16 cellular contexts compared by ENCODE assay signal in the genomic region with DNA sequence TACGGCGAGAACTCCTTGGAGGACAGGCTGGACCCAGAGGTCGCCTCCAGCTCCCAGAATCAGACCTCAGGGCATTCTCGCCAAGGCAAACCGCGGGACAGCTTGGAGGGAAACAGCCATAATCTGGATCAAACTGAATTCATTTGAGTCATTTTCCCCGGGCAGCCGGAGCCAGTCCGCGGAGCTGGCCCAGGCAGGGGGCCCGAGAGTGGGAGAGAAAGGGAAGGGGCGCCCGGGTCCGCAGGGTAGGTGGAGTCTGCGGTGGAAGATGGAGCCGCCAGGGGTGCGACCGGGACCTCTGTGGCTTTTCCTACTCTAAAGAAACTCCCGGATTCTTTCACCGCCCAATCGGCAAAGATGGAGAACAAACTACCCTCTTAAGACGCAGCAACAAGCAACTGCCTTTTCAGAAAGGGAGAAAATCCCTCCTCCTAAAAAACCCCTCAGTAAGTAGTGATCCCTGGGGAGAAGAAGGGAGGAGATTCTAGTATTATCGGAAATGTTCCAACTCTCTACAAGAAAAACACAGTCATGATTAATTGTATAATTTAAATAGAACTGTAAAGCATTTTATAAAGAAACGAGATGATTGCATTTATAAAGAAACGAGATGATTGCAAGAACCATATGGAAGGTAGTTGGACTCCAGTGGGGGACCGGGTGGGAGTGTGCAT. TPM values are rescaled to one million over a fixed set of nuclear protein-coding genes. Genes with fewer than 3 reads are reported as not detected.
DNase-seq lines count a peak whose midpoint lies in the region; ATAC-seq and TF ChIP-seq lines count a peak whose summit lies in the region.
"Had no signal": no experiment of that assay in that cellular context is flagged by ENCODE, and none has a peak within 500 bp of the region (broad histone marks: within the 10 kb centered on the region; RNA-seq: fewer than 3 reads in every experiment).

No MANE protein-coding gene starts in this region.

- H3K4me1 ChIP-seq in RWPE2 (ENCODE audit: insufficient read depth, poor library complexity, severe bottlenecking) (no peaks in the 10 kb centered on the region), stomach smooth muscle (ENCODE audit: control insufficient read depth, insufficient read depth, low read length) (peaks cover 36% of the 10 kb centered on the region)
- H3K4me1 ChIP-seq in effector memory CD4-positive, alpha-beta T cell (ENCODE audit: control insufficient read depth, insufficient read depth, low read length, poor library complexity, severe bottlenecking) = peaks cover 24% of the 10 kb centered on the region
- H3K4me1 ChIP-seq: uterus had no signal

- no peak for TF ChIP-seq CTCF in RWPE2 (IDR thresholded peaks at IDR 0.05; ENCODE audit: poor library complexity, severe bottlenecking)

- H3K36me3 Mint-ChIP-seq in activated naive CD4-positive, alpha-beta T cell treated with anti-CD3 and anti-CD28 coated beads, Interleukin-2, amount 50 U/mL, for 24 hours = peaks cover 4% of the 10 kb centered on the region

- no peaks in the 10 kb centered on the region for H3K9me3 ChIP-seq in RWPE2 (ENCODE audit: severe bottlenecking)
- no peaks in the 10 kb centered on the region for H3K9me3 ChIP-seq in stomach smooth muscle (ENCODE audit: control insufficient read depth in 2 of 2, low read length in 2 of 2)
- peaks cover 18% of the 10 kb centered on the region for H3K9me3 ChIP-seq in effector memory CD4-positive, alpha-beta T cell (ENCODE audit: control insufficient read depth, low read length)
- H3K9me3 ChIP-seq: uterus had no signal

- ATAC-seq in RWPE2 (ENCODE audit: low read depth) = no peak
- ATAC-seq: activated CD4-positive, alpha-beta T cell treated with anti-CD3 and anti-CD28 coated beads for 36 hours; PC-3 had no signal

- H3K36me3 ChIP-seq in RWPE2 (ENCODE audit: low read depth) (no peaks in the 10 kb centered on the region), stomach smooth muscle (ENCODE audit: control insufficient read depth in 2 of 2, insufficient read depth in 2 of 2, low read length in 2 of 2) (no peaks in the 10 kb centered on the region)
- no peaks in the 10 kb centered on the region for H3K36me3 ChIP-seq in effector memory CD4-positive, alpha-beta T cell (ENCODE audit: control insufficient read depth, insufficient read depth, low read length)
- H3K36me3 ChIP-seq: uterus had no signal

- peaks cover 29% of the 10 kb centered on the region for H3K4me1 Mint-ChIP-seq in activated naive CD4-positive, alpha-beta T cell treated with anti-CD3 and anti-CD28 coated beads, Interleukin-2, amount 50 U/mL, for 24 hours

- H3K4me3 Mint-ChIP-seq in activated naive CD4-positive, alpha-beta T cell treated with anti-CD3 and anti-CD28 coated beads, Interleukin-2, amount 50 U/mL, for 24 hours = peak overlapping the region; percentile 59

- DNase-seq in activated naive CD4-positive, alpha-beta T cell treated with Interleukin-2 at 50 U/mL for 16 hours = no peak
- peak; percentile 38 for DNase-seq in RWPE2 (ENCODE audit: low spot score)
- DNase-seq in islet precursor cell = peak; percentile 52
- no peak for DNase-seq in effector memory CD4-positive, alpha-beta T cell
- no peak for DNase-seq in A172 (ENCODE audit: low spot score)
- DNase-seq in NCI-H69 (lab: John Stamatoyannopoulos, UW) = no peak
- DNase-seq: activated CD4-positive, alpha-beta T cell treated with anti-CD3 and anti-CD28 coated beads for 36 hours; activated effector memory CD4-positive, alpha-beta T cell treated with anti-CD3 and anti-CD28 coated beads, Interleukin-2, amount 50 U/mL, for 16 hours; caudate nucleus; head of caudate nucleus; NCI-H226; PC-3; uterus had no signal

- no peak overlapping the region for H3K27ac Mint-ChIP-seq in activated naive CD4-positive, alpha-beta T cell treated with anti-CD3 and anti-CD28 coated beads, Interleukin-2, amount 50 U/mL, for 24 hours
- H3K27ac Mint-ChIP-seq: activated CD4-positive, alpha-beta T cell treated with anti-CD3 and anti-CD28 coated beads for 36 hours had no signal

- peaks cover 14% of the 10 kb centered on the region for H3K9me3 Mint-ChIP-seq in activated naive CD4-positive, alpha-beta T cell treated with anti-CD3 and anti-CD28 coated beads, Interleukin-2, amount 50 U/mL, for 24 hours

- peaks cover 64% of the 10 kb centered on the region for H3K27me3 Mint-ChIP-seq in activated naive CD4-positive, alpha-beta T cell treated with anti-CD3 and anti-CD28 coated beads, Interleukin-2, amount 50 U/mL, for 24 hours

- H3K27ac ChIP-seq in RWPE2 (ENCODE audit: poor library complexity, severe bottlenecking) (no peak overlapping the region), stomach smooth muscle (ENCODE audit: low read length) (peak overlapping the region; percentile 87)
- no peak overlapping the region for H3K27ac ChIP-seq in effector memory CD4-positive, alpha-beta T cell (ENCODE audit: insufficient read depth, low read length, poor library complexity, severe bottlenecking)
- H3K27ac ChIP-seq: uterus had no signal

- H3K9ac ChIP-seq in stomach smooth muscle (ENCODE audit: low read length in 2 of 2) = peak overlapping the region; percentile 62 to 84

- H3K4me3 ChIP-seq in RWPE2 (ENCODE audit: severe bottlenecking) (no peak overlapping the region), stomach smooth muscle (ENCODE audit: low read length in 2 of 2) (peak overlapping the region; percentile 75 to 83)
- no peak overlapping the region for H3K4me3 ChIP-seq in effector memory CD4-positive, alpha-beta T cell (ENCODE audit: insufficient read depth, low read depth, low read length, poor library complexity, severe bottlenecking)
- H3K4me3 ChIP-seq: uterus had no signal

- H3K27me3 ChIP-seq in RWPE2 (ENCODE audit: insufficient read depth, poor library complexity, severe bottlenecking) (peaks cover 100% of the 10 kb centered on the region), stomach smooth muscle (ENCODE audit: control insufficient read depth in 1 of 2, insufficient read depth in 2 of 2, low read length in 2 of 2) (peaks cover 0 to 12% of the 10 kb centered on the region in 2 donors)
- peaks cover 99% of the 10 kb centered on the region for H3K27me3 ChIP-seq in effector memory CD4-positive, alpha-beta T cell (replicated peaks; ENCODE audit: control insufficient read depth, insufficient read depth, low read length, poor library complexity, severe bottlenecking)

RNA-seq across cellular contexts. Expression of a gene that starts 5.1 kb away (rescaled TPM):
- 0.03 and 0.55 TPM in 2 replicates for total RNA-seq in A172 (2014; rRNA removed; shearing (Covaris generic))
- total RNA-seq: activated CD4-positive, alpha-beta T cell treated with anti-CD3 and anti-CD28 coated beads for 36 hours; liver had no signal

RNA-seq across cellular contexts. Expression of a gene that starts 55.0 kb away (rescaled TPM):
- 26.5 and 34.8 TPM in 2 replicates for total RNA-seq in A172 (2014; rRNA removed; shearing (Covaris generic))

Comparison
In these comparisons a context has a peak if more than half of its experiments do, and no peak if none do; other contexts are left out.
1. DNase-seq: peak in RWPE2 (single experiment) and islet precursor cell (single experiment); none in activated naive CD4-positive, alpha-beta T cell treated with Interleukin-2 at 50 U/mL for 16 hours (single experiment), effector memory CD4-positive, alpha-beta T cell (0 of 3), A172 (single experiment) and NCI-H69 (single experiment).
2. H3K4me3 ChIP-seq: peak in stomach smooth muscle (2 of 2); none in RWPE2 (single experiment) and effector memory CD4-positive, alpha-beta T cell (single experiment).